Comparison of ENCODE assay signal across 16 cellular contexts in the genomic region with DNA sequence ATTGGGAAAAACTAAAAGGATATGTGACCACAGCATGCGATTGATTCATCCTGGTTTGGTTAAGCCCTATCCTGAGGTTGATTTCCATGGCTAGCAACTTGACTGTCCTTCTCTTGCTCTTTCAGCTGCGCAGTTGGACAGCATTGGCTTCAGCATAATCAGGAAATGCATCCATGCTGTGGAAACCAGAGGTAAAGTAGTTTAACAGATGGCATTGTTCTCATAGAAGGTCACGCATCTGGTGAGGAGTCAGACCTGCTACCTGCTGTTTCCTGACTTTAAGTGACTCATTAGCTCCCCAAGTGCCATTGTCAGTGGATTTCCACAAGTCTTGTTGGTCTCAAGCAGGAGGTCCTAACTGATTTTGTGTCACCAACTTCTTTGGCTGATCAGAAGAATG.
DNase-seq lines count a peak whose midpoint lies in the region; ATAC-seq and TF ChIP-seq lines count a peak whose summit lies in the region.
"Had no signal": no experiment of that assay in that cellular context is flagged by ENCODE, and none has a peak within 500 bp of the region (broad histone marks: within the 10 kb centered on the region; RNA-seq: fewer than 3 reads in every experiment).

No MANE protein-coding gene starts in this region.

- peaks cover 12% of the 10 kb centered on the region for H3K4me1 ChIP-seq in smooth muscle cell (ENCODE audit: low read depth)
- H3K4me1 ChIP-seq: upper lobe of left lung had no signal

- H4K20me1 ChIP-seq in smooth muscle cell (ENCODE audit: low read depth) = no peaks in the 10 kb centered on the region

- no peaks in the 10 kb centered on the region for H3F3A ChIP-seq in smooth muscle cell (ENCODE audit: low read depth)

- H3K27ac ChIP-seq in smooth muscle cell (ENCODE audit: low read depth) = no peak overlapping the region
- H3K27ac ChIP-seq: A549, right atrium auricular region, upper lobe of left lung had no signal

- whole genome bisulfite sequencing in smooth muscle cell (ENCODE audit: low lambda C conversion rate) = 76% methylated on average over 3 of the region's 3 CpGs

- ATAC-seq in HG03159 (IDR thresholded peaks at IDR 0.05; ENCODE audit: unreplicated experiment) (no peak), GM18511 (IDR thresholded peaks at IDR 0.05; ENCODE audit: unreplicated experiment) (no peak)
- ATAC-seq: A549 had no signal

- DNase-seq in NCI-H1417 (lab: John Stamatoyannopoulos, UW) (peak in 2 of 3 experiments; percentile 64 to 70), NCI-H1417 treated with DMSO at 0.1 percent for 48 hours (lab: John Stamatoyannopoulos, UW) (no peak), HT1080 (ENCODE audit: low read depth) (peak; percentile 78), SW 1271 (lab: John Stamatoyannopoulos, UW) (peak; percentile 38 to 66), iPS-NIHi11 (ENCODE audit: low spot score) (peak; percentile 66), smooth muscle cell (lab: John Stamatoyannopoulos, UW; ENCODE audit: unreplicated experiment) (no peak)
- DNase-seq: activated T-cell treated with anti-CD3 and anti-CD28 coated beads, Interleukin-2, amount 50 U/mL, for 4 hours; DMS79 treated with DMSO at 0.1 percent for 48 hours; foreskin melanocyte; Kasumi-1; OCI-M1; upper lobe of left lung had no signal

- no peak for TF ChIP-seq CTCF in smooth muscle cell (IDR thresholded peaks at IDR 0.05; ENCODE audit: borderline replicate concordance, insufficient read depth, poor library complexity, severe bottlenecking)

- no peak overlapping the region for H2AFZ ChIP-seq in smooth muscle cell (ENCODE audit: low read depth)

- H3K36me3 ChIP-seq in smooth muscle cell (ENCODE audit: low read depth) = no peaks in the 10 kb centered on the region
- H3K36me3 ChIP-seq: right atrium auricular region had no signal

- H3K9me3 ChIP-seq in smooth muscle cell (replicated peaks; ENCODE audit: low read depth) = no peaks in the 10 kb centered on the region
- H3K9me3 ChIP-seq: A549, right atrium auricular region, upper lobe of left lung had no signal

- no peaks in the 10 kb centered on the region for H3K79me2 ChIP-seq in smooth muscle cell (ENCODE audit: low read depth)

- H3K27me3 ChIP-seq in smooth muscle cell (ENCODE audit: low read depth) = no peaks in the 10 kb centered on the region
- H3K27me3 ChIP-seq: right atrium auricular region, upper lobe of left lung had no signal

- no peak overlapping the region for H3K9ac ChIP-seq in smooth muscle cell (ENCODE audit: low read depth)

- no peak overlapping the region for H3K4me3 ChIP-seq in smooth muscle cell
- H3K4me3 ChIP-seq: A549, right atrium auricular region, upper lobe of left lung had no signal

- no peak overlapping the region for H3K4me2 ChIP-seq in smooth muscle cell
- H3K4me2 ChIP-seq: A549 had no signal

Comparison
In these comparisons a context has a peak if more than half of its experiments do, and no peak if none do; other contexts are left out.
1. DNase-seq: peak in NCI-H1417 (2 of 3), HT1080 (single experiment), SW 1271 (2 of 2) and iPS-NIHi11 (single experiment); none in NCI-H1417 treated with DMSO at 0.1 percent for 48 hours (single experiment) and smooth muscle cell (single experiment).